In genomic region chr16:10328291-10328690, GRCh38 we compare ENCODE assay signal across 1 cellular context.
TF ChIP-seq lines count a peak whose summit lies in the region.

No MANE protein-coding gene starts in this region.

TF ChIP-seq in IMR-90, 13 proteins besides CTCF, POLR2A, EP300 and RAD21:
- 0 out of 2 replicates have a peak, but pooled peaks have one; percentile 36 for TF ChIP-seq CEBPB (IDR thresholded peaks at IDR 0.05; ENCODE audit: low read depth, low read length)
